Comparison of ENCODE assay signal across 7 cellular contexts in the genomic region with DNA sequence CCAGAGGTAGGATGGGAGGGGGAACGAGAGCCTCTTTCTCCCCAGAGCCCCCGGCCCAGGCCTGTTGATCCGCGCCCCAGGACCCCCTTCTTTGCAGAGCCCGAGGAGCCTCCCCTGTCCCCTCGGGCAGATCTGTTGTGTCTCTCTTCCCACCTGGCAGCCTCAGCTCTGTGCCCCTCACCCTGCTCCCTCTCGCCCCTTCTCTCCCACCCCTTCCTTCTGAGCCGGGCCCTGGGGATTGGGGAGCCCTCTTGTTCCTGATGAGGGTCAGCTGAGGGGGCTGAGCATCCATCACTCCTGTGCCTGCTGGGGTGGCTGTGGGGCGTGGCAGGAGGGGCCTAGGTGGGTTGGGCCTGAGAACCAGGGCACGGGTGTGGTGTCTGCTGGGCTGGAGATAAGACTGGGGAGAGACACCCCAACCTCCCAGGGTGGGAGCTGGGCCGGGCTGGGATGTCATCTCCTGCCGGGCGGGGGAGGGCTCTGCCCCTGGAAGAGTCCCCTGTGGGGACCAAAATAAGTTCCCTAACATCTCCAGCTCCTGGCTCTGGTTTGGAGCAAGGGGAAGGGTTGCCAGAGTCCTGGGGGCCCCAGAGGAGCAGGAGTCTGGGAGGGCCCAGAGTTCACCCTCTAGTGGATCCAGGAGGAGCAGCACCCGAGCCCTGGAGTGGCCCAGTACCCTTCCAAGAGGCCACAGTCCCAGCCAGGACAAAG.
DNase-seq lines count a peak whose midpoint lies in the region; FAIRE-seq and TF ChIP-seq lines count a peak whose summit lies in the region.

No MANE protein-coding gene starts in this region.

- FAIRE-seq in H1 (lab: Jason Lieb, UNC), result no peak

- H3K9me3 ChIP-seq in MM.1S (replicated peaks; ENCODE audit: insufficient read depth, low read length) (no peaks in the 10 kb centered on the region), H1 (ENCODE audit: insufficient read depth in 2 of 2, low read depth in 1 of 2, low read length in 1 of 2) (no peaks in the 10 kb centered on the region)

- no peaks in the 10 kb centered on the region for H3K79me2 ChIP-seq in MM.1S (ENCODE audit: low read length)
- no peaks in the 10 kb centered on the region for H3K79me2 ChIP-seq in H1 (ENCODE audit: control insufficient read depth in 1 of 2, insufficient read depth in 2 of 2, low read length in 2 of 2)

- H3K4me1 ChIP-seq in MM.1S (ENCODE audit: low read length), result no peaks in the 10 kb centered on the region
- peaks cover 0 to 5% (median 0%) of the 10 kb centered on the region in 4 experiments; a peak in 3 of 7 replicates for H3K4me1 ChIP-seq in H1 (replicated peaks in 1 of 4; ENCODE audit: control insufficient read depth in 3 of 4, insufficient read depth in 4 of 4, low read length in 3 of 4)

- no peak overlapping the region for H4K91ac ChIP-seq in H1 (replicated peaks; ENCODE audit: insufficient read length, low read length)

- no peaks in the 10 kb centered on the region for H3K36me3 ChIP-seq in MM.1S (replicated peaks; ENCODE audit: insufficient read depth, low read length)
- H3K36me3 ChIP-seq in H1 (ENCODE audit: control insufficient read depth in 2 of 4, insufficient read depth in 4 of 4, low read length in 3 of 4), result no peaks in the 10 kb centered on the region

- no peak overlapping the region for H3K14ac ChIP-seq in H1 (ENCODE audit: insufficient read length)

- peak overlapping the region; percentile 71 for H4K8ac ChIP-seq in H1 (ENCODE audit: extremely low read depth, insufficient read depth, low read length)

- no peak overlapping the region for H3K4ac ChIP-seq in H1 (replicated peaks; ENCODE audit: insufficient read length, low read depth, low read length)

- H3K18ac ChIP-seq in H1 (ENCODE audit: extremely low read depth, low read length), result no peak overlapping the region

- no peak overlapping the region for H3K56ac ChIP-seq in H1 (replicated peaks; ENCODE audit: insufficient read length, low read depth, low read length)

- no peak overlapping the region for H2AFZ ChIP-seq in MM.1S (ENCODE audit: low read length)
- no peak overlapping the region for H2AFZ ChIP-seq in H1 (ENCODE audit: low read length)

- H3K9me2 ChIP-seq in MM.1S (replicated peaks; ENCODE audit: insufficient read depth, low read length), result no peaks in the 10 kb centered on the region

- no peak overlapping the region for H2BK12ac ChIP-seq in H1 (ENCODE audit: low read depth, low read length)

- peak; percentile 30; the same call in 1 of the 2 replicates for TF ChIP-seq CTCF in GM12874 (IDR thresholded peaks at IDR 0.05; ENCODE audit: insufficient read depth, low read depth, low read length)
- peak; percentile 30 for TF ChIP-seq CTCF in MM.1S (IDR thresholded peaks at IDR 0.05; ENCODE audit: low read length)
- TF ChIP-seq CTCF in H1 (IDR thresholded peaks at IDR 0.05; ENCODE audit: control extremely low read depth in 1 of 3, insufficient read depth in 1 of 3, low read depth in 1 of 3, low read length in 3 of 3), result peak; percentile 64 to 77 (median 77)
- TF ChIP-seq CTCF in progenitor cell of endocrine pancreas (IDR thresholded peaks at IDR 0.05; ENCODE audit: unreplicated experiment), result peak; percentile 46

- no peak overlapping the region for H2BK15ac ChIP-seq in H1 (ENCODE audit: low read length)

- 82% methylated on average over 9 of the region's 14 CpGs; no CpG with 5 or more reads in 1 of the 2 experiments for WGBS in H1 (ENCODE audit: extremely low coverage in 1 of 2, insufficient coverage in 1 of 2, insufficient read length in 1 of 2, insufficient replicate concordance in 2 of 2, low coverage in 1 of 2, low lambda C conversion rate in 2 of 2, missing lambda C conversion rate in 1 of 2), 2 experiments

- H3K4me3 Mint-ChIP-seq in progenitor cell of endocrine pancreas (ENCODE audit: low read depth), result no peak overlapping the region
- no peak overlapping the region for H3K4me3 Mint-ChIP-seq in immature natural killer cell

- no peak overlapping the region for H2BK5ac ChIP-seq in H1 (ENCODE audit: low read depth, low read length)

- H3K27ac Mint-ChIP-seq in progenitor cell of endocrine pancreas, result no peak overlapping the region
- H3K27ac Mint-ChIP-seq in immature natural killer cell, result no peak overlapping the region

- H3K27me3 ChIP-seq in MM.1S (replicated peaks; ENCODE audit: insufficient read depth, low read length), result 0 out of 2 replicates have a peak, but pooled peaks cover 7% of the 10 kb centered on the region
- H3K27me3 ChIP-seq in H1 (replicated peaks in 1 of 4; ENCODE audit: control insufficient read depth in 3 of 4, extremely low read depth in 1 of 4, insufficient read depth in 3 of 4, low read length in 3 of 4), result no peaks in the 10 kb centered on the region

- H2BK20ac ChIP-seq in H1 (ENCODE audit: low read length), result no peak overlapping the region

- TF ChIP-seq EP300 in H1 (IDR thresholded peaks at IDR 0.05; ENCODE audit: borderline replicate concordance in 1 of 2, low read depth in 2 of 2, low read length in 2 of 2), result no peak

- no peaks in the 10 kb centered on the region for H3K9me3 Mint-ChIP-seq in progenitor cell of endocrine pancreas (ENCODE audit: low read depth)
- no peaks in the 10 kb centered on the region for H3K9me3 Mint-ChIP-seq in immature natural killer cell

- no peaks in the 10 kb centered on the region for H3K79me1 ChIP-seq in H1 (ENCODE audit: low read depth, low read length)

- POLR2A ChIA-PET in H1 (lab: Charles Lee; ENCODE audit: partially characterized antibody), result interaction anchor here (1.1 to 1.4 kb wide), 2 partner anchors 9 to 13 kb away, joined by 3 to 4 read pairs; no protein-coding TSS in a partner anchor

- H3K27ac ChIP-seq in MM.1S (ENCODE audit: low read length) (no peak overlapping the region), H1 (ENCODE audit: low read depth, low read length) (no peak overlapping the region)

- no peak overlapping the region for H4K5ac ChIP-seq in H1 (ENCODE audit: insufficient read length, low read depth, low read length)

- H2AK5ac ChIP-seq in H1 (ENCODE audit: low read depth, low read length), result no peak overlapping the region

- DNase-seq in MM.1S, result no peak
- peak in 1 of 2 experiments; percentile 77 for DNase-seq in H1 (ENCODE audit: low read depth in 1 of 2, low spot score in 2 of 2)
- DNase-seq in progenitor cell of endocrine pancreas (ENCODE audit: low spot score, unreplicated experiment), result no peak
- no peak for DNase-seq in immature natural killer cell
- no peak for DNase-seq in NCI-H748 treated with DMSO at 0.1 percent for 48 hours (lab: John Stamatoyannopoulos, UW)
- no peak for DNase-seq in COR-L47 (lab: John Stamatoyannopoulos, UW)

- no peak for TF ChIP-seq POLR2A in H1 (IDR thresholded peaks at IDR 0.05; ENCODE audit: control extremely low read depth in 1 of 2, low read depth in 2 of 2, low read length in 2 of 2)

- H3K36me3 Mint-ChIP-seq in progenitor cell of endocrine pancreas (ENCODE audit: insufficient read depth) (no peaks in the 10 kb centered on the region), immature natural killer cell (no peaks in the 10 kb centered on the region)

- no peak overlapping the region for H2BK120ac ChIP-seq in H1 (replicated peaks; ENCODE audit: low read depth, low read length)

- H3K4me3 ChIP-seq in MM.1S (ENCODE audit: low read length) (no peak overlapping the region), H1 (ENCODE audit: extremely low read depth in 1 of 4, insufficient read depth in 2 of 4, low read depth in 3 of 4, low read length in 4 of 4) (no peak overlapping the region)

- peak; percentile 58 to 76 for TF ChIP-seq RAD21 in H1 (IDR thresholded peaks at IDR 0.05 in 1 of 2, conservative IDR thresholded peaks at IDR 0.05 in 1 of 2; ENCODE audit: low read depth in 2 of 2, low read length in 2 of 2)

- H3K27me3 Mint-ChIP-seq in progenitor cell of endocrine pancreas (peaks cover 8% of the 10 kb centered on the region), immature natural killer cell (ENCODE audit: low read depth in 3 of 3) (peaks cover 0 to 2% (median 1%) of the 10 kb centered on the region in 3 donors)

- H3K23me2 ChIP-seq in H1 (ENCODE audit: low read depth, low read length), result no peaks in the 10 kb centered on the region; the same call in 1 of the 2 replicates

- CTCF ChIA-PET in H1 (lab: Charles Lee; ENCODE audit: partially characterized antibody), result interaction anchor here (0.5 to 7.0 kb wide), 35 partner anchors 8 to 740 kb away, joined by 3 to 68 read pairs (median 4); no protein-coding TSS in a partner anchor

- H3K23ac ChIP-seq in H1 (ENCODE audit: insufficient read length), result no peak overlapping the region

- H3K9ac ChIP-seq in MM.1S (ENCODE audit: low read length) (no peak overlapping the region), H1 (replicated peaks in 1 of 4; ENCODE audit: extremely low read depth in 1 of 4, low read depth in 3 of 4, low read length in 3 of 4) (no peak overlapping the region)

- no peaks in the 10 kb centered on the region for H3F3A ChIP-seq in MM.1S (ENCODE audit: insufficient read depth, low read length)

- H3K4me1 Mint-ChIP-seq in progenitor cell of endocrine pancreas (ENCODE audit: low read depth), result peaks cover 1% of the 10 kb centered on the region
- no peaks in the 10 kb centered on the region for H3K4me1 Mint-ChIP-seq in immature natural killer cell

- H3K4me2 ChIP-seq in MM.1S (ENCODE audit: low read depth, low read length), result no peak overlapping the region
- H3K4me2 ChIP-seq in H1 (ENCODE audit: insufficient read depth in 1 of 2, low read depth in 2 of 2, low read length in 2 of 2), result no peak overlapping the region

- H4K20me1 ChIP-seq in MM.1S (ENCODE audit: insufficient read depth, low read length), result no peaks in the 10 kb centered on the region
- H4K20me1 ChIP-seq in H1 (replicated peaks in 1 of 2; ENCODE audit: control insufficient read depth in 1 of 2, insufficient read depth in 2 of 2, low read length in 2 of 2), result peaks cover 0 to 1% of the 10 kb centered on the region in 2 experiments

TF ChIP-seq in H1, 55 proteins besides CTCF, POLR2A, EP300 and RAD21:
- no peak for TF ChIP-seq BCL11A (IDR thresholded peaks at IDR 0.05; ENCODE audit: low read depth in 2 of 2, low read length in 2 of 2)
- peak; percentile 33; the same call in 1 of the 2 replicates for TF ChIP-seq GABPA (IDR thresholded peaks at IDR 0.05; ENCODE audit: borderline replicate concordance, insufficient read depth, low read length)
- TF ChIP-seq CEBPB (IDR thresholded peaks at IDR 0.05; ENCODE audit: low read depth, low read length), result no peak
- TF ChIP-seq JUN (IDR thresholded peaks at IDR 0.05; ENCODE audit: low read depth, low read length), result no peak
